ENCODE assay signal across 18 cellular contexts in genomic region chr17:41672153-41672552, GRCh38. TPM values are rescaled to one million over a fixed set of nuclear protein-coding genes. Genes with fewer than 3 reads are reported as not detected.
DNase-seq lines count a peak whose midpoint lies in the region; ATAC-seq and TF ChIP-seq lines count a peak whose summit lies in the region.
"Had no signal": no experiment of that assay in that cellular context is flagged by ENCODE, and none has a peak within 500 bp of the region (broad histone marks: within the 10 kb centered on the region; RNA-seq: fewer than 3 reads in every experiment).

No MANE protein-coding gene starts in this region.

- no peaks in the 10 kb centered on the region for H3K27me3 Mint-ChIP-seq in activated T-cell treated with anti-CD3 and anti-CD28 coated beads, Interleukin-2, amount 50 U/mL, for 4 hours (ENCODE audit: low read depth)
- no peaks in the 10 kb centered on the region for H3K27me3 Mint-ChIP-seq in Calu3 (ENCODE audit: unreplicated experiment)
- no peaks in the 10 kb centered on the region for H3K27me3 Mint-ChIP-seq in activated CD4-positive, alpha-beta memory T cell treated with anti-CD3 and anti-CD28 coated beads for 36 hours
- H3K27me3 Mint-ChIP-seq in dendritic cell treated with granulocyte-macrophage colony-stimulating factor and Interleukin-4, amounts not matched to agents 40 ng/mL and 50 ng/mL, for 4 days: no peaks in the 10 kb centered on the region
- H3K27me3 Mint-ChIP-seq: CD4-positive, CD25-positive, alpha-beta regulatory T cell had no signal

- no peaks in the 10 kb centered on the region for H3K36me3 ChIP-seq in ovary
- H3K36me3 ChIP-seq: MG63 had no signal

- 91 to 94% (median 91%) methylated on average over 7 of the region's 7 CpGs for WGBS in ovary, 3 donors

- BruUV-seq in Calu3 (replicated peaks; lab: Mats Ljungman, UMichigan): no TSS peak

- H3K27ac Mint-ChIP-seq in Calu3 (ENCODE audit: unreplicated experiment): peak overlapping the region; percentile 42
- H3K27ac Mint-ChIP-seq in activated CD4-positive, alpha-beta memory T cell treated with anti-CD3 and anti-CD28 coated beads for 36 hours: peak overlapping the region; percentile 78
- H3K27ac Mint-ChIP-seq in dendritic cell treated with granulocyte-macrophage colony-stimulating factor and Interleukin-4, amounts not matched to agents 40 ng/mL and 50 ng/mL, for 4 days: peak overlapping the region; percentile 88
- H3K27ac Mint-ChIP-seq: CD4-positive, CD25-positive, alpha-beta regulatory T cell had no signal

- no peak for TF ChIP-seq CTCF in Calu3 (IDR thresholded peaks at IDR 0.05; ENCODE audit: unreplicated experiment)
- no peak for TF ChIP-seq CTCF in ovary (IDR thresholded peaks at IDR 0.05)

- H3K9me3 ChIP-seq in ovary: no peaks in the 10 kb centered on the region
- H3K9me3 ChIP-seq: MG63 had no signal

- no peaks in the 10 kb centered on the region for H3K4me1 ChIP-seq in ovary (ENCODE audit: insufficient read depth)

- no peaks in the 10 kb centered on the region for H3K9me3 Mint-ChIP-seq in activated T-cell treated with anti-CD3 and anti-CD28 coated beads, Interleukin-2, amount 50 U/mL, for 4 hours
- no peaks in the 10 kb centered on the region for H3K9me3 Mint-ChIP-seq in Calu3 (ENCODE audit: low read depth, unreplicated experiment)
- H3K9me3 Mint-ChIP-seq in activated CD4-positive, alpha-beta memory T cell treated with anti-CD3 and anti-CD28 coated beads for 36 hours: no peaks in the 10 kb centered on the region
- H3K9me3 Mint-ChIP-seq in dendritic cell treated with granulocyte-macrophage colony-stimulating factor and Interleukin-4, amounts not matched to agents 40 ng/mL and 50 ng/mL, for 4 days: no peaks in the 10 kb centered on the region
- H3K9me3 Mint-ChIP-seq: CD4-positive, CD25-positive, alpha-beta regulatory T cell had no signal

- H3K27me3 ChIP-seq in ovary: no peaks in the 10 kb centered on the region
- H3K27me3 ChIP-seq: MG63 had no signal

- ATAC-seq in activated T-cell treated with anti-CD3 and anti-CD28 coated beads, Interleukin-2, amount 50 U/mL, for 4 hours: peak; percentile 67 to 68
- ATAC-seq in HG02870 (IDR thresholded peaks at IDR 0.05; ENCODE audit: unreplicated experiment): no peak
- ATAC-seq: HepG2, Panc1 had no signal

- no peak overlapping the region for H3K4me3 Mint-ChIP-seq in activated T-cell treated with anti-CD3 and anti-CD28 coated beads, Interleukin-2, amount 50 U/mL, for 4 hours
- no peak overlapping the region for H3K4me3 Mint-ChIP-seq in Calu3 (ENCODE audit: low read depth, unreplicated experiment)
- H3K4me3 Mint-ChIP-seq in activated CD4-positive, alpha-beta memory T cell treated with anti-CD3 and anti-CD28 coated beads for 36 hours: no peak overlapping the region
- H3K4me3 Mint-ChIP-seq in dendritic cell treated with granulocyte-macrophage colony-stimulating factor and Interleukin-4, amounts not matched to agents 40 ng/mL and 50 ng/mL, for 4 days: no peak overlapping the region

- intact Hi-C loops in Calu3 (cut with micrococcal nuclease; ENCODE audit: unreplicated experiment) (no loop called here), ovary (cut with DNase I) (no loop called here)
- intact Hi-C loops in activated CD4-positive, alpha-beta memory T cell treated with anti-CD3 and anti-CD28 coated beads for 36 hours (cut with micrococcal nuclease): no loop called here
- intact Hi-C loops in dendritic cell treated with granulocyte-macrophage colony-stimulating factor and Interleukin-4, amounts not matched to agents 40 ng/mL and 50 ng/mL, for 4 days (cut with micrococcal nuclease): no loop called here

- DNase-seq in activated T-cell treated with anti-CD3 and anti-CD28 coated beads, Interleukin-2, amount 50 U/mL, for 4 hours: no peak
- no peak for DNase-seq in activated T-cell treated with anti-CD3 and anti-CD28 coated beads, Interleukin-2, amount 50 U/mL, for 48 hours
- DNase-seq in Calu3 (no peak), amygdala (lab: John Stamatoyannopoulos, UW) (no peak), ovary (no peak)
- peak; percentile 58 for DNase-seq in activated CD4-positive, alpha-beta memory T cell treated with anti-CD3 and anti-CD28 coated beads for 36 hours
- DNase-seq: ACHN; CD4-positive, CD25-positive, alpha-beta regulatory T cell; H7; MG63; NCI-H1105; NCI-H1694 treated with DMSO at 0.1 percent for 48 hours; NCI-H345; NCI-H748 treated with DMSO at 0.1 percent for 48 hours had no signal

- CTCF ChIA-PET in Calu3 (lab: Charles Lee): interaction anchor here (0.6 kb wide), 2 partner anchors 14 to 1057 kb away, joined by 3 read pairs; no protein-coding TSS in a partner anchor
- CTCF ChIA-PET in activated CD4-positive, alpha-beta memory T cell treated with anti-CD3 and anti-CD28 coated beads for 36 hours (lab: Charles Lee): interaction anchor here (0.7 kb wide), 1 partner anchor 117 kb away, joined by 5 read pairs; no protein-coding TSS in a partner anchor

- no peak for TF ChIP-seq EP300 in ovary (IDR thresholded peaks at IDR 0.05)

- H3K4me3 ChIP-seq in ovary: no peak overlapping the region
- H3K4me3 ChIP-seq: MG63 had no signal

- H3K27ac ChIP-seq in ovary: no peak overlapping the region

- POLR2A ChIA-PET in activated CD4-positive, alpha-beta memory T cell treated with anti-CD3 and anti-CD28 coated beads for 36 hours (lab: Charles Lee): no interaction called here

- H3K36me3 Mint-ChIP-seq in activated T-cell treated with anti-CD3 and anti-CD28 coated beads, Interleukin-2, amount 50 U/mL, for 4 hours (ENCODE audit: insufficient read depth): no peaks in the 10 kb centered on the region
- H3K36me3 Mint-ChIP-seq in Calu3 (ENCODE audit: insufficient read depth, unreplicated experiment): peaks cover 23% of the 10 kb centered on the region
- no peaks in the 10 kb centered on the region for H3K36me3 Mint-ChIP-seq in activated CD4-positive, alpha-beta memory T cell treated with anti-CD3 and anti-CD28 coated beads for 36 hours
- H3K36me3 Mint-ChIP-seq in dendritic cell treated with granulocyte-macrophage colony-stimulating factor and Interleukin-4, amounts not matched to agents 40 ng/mL and 50 ng/mL, for 4 days (ENCODE audit: low read depth): no peaks in the 10 kb centered on the region
- H3K36me3 Mint-ChIP-seq: CD4-positive, CD25-positive, alpha-beta regulatory T cell had no signal

- peaks cover 49% of the 10 kb centered on the region for H3K4me1 Mint-ChIP-seq in activated T-cell treated with anti-CD3 and anti-CD28 coated beads, Interleukin-2, amount 50 U/mL, for 4 hours (ENCODE audit: low read depth)
- H3K4me1 Mint-ChIP-seq in Calu3 (ENCODE audit: low read depth, unreplicated experiment): peaks cover 57% of the 10 kb centered on the region
- peaks cover 59% of the 10 kb centered on the region for H3K4me1 Mint-ChIP-seq in activated CD4-positive, alpha-beta memory T cell treated with anti-CD3 and anti-CD28 coated beads for 36 hours (ENCODE audit: low read depth)
- peaks cover 75% of the 10 kb centered on the region for H3K4me1 Mint-ChIP-seq in dendritic cell treated with granulocyte-macrophage colony-stimulating factor and Interleukin-4, amounts not matched to agents 40 ng/mL and 50 ng/mL, for 4 days (ENCODE audit: low read depth)

- no peak for TF ChIP-seq POLR2A in ovary (IDR thresholded peaks at IDR 0.05)

RNA-seq across cellular contexts. Expression of gene EIF1, which starts 16.5 kb away (rescaled TPM):
- total RNA-seq in activated T-cell treated with anti-CD3 and anti-CD28 coated beads, Interleukin-2, amount 50 U/mL, for 4 hours: 1,000 to 10,000 TPM; 1,373 to 1,742 (median 1,506) TPM
- total RNA-seq in Calu3 (2022) (807 and 937 TPM in 2 replicates), ovary (1,000 to 10,000 TPM in 1 of 7 donors, 100 to 1,000 TPM in 6; 270 to 1,292 (median 813) TPM)
- 1,000 to 10,000 TPM; 1,052 to 1,072 TPM for total RNA-seq in activated CD4-positive, alpha-beta memory T cell treated with anti-CD3 and anti-CD28 coated beads for 36 hours
- 1,000 to 10,000 TPM in 1 of 2 donors, 100 to 1,000 TPM in 1; 641 to 1,340 TPM for polyA plus RNA-seq in ovary

RNA-seq across cellular contexts. Expression of gene GAST, which starts 40.0 kb away (rescaled TPM):
- total RNA-seq in activated T-cell treated with anti-CD3 and anti-CD28 coated beads, Interleukin-2, amount 50 U/mL, for 4 hours: not detected
- total RNA-seq in Calu3 (2022): not detected in 2 replicates
- total RNA-seq in activated CD4-positive, alpha-beta memory T cell treated with anti-CD3 and anti-CD28 coated beads for 36 hours: not detected
- not detected for total RNA-seq in ovary
- not detected for polyA plus RNA-seq in ovary
- total RNA-seq: CD4-positive, CD25-positive, alpha-beta regulatory T cell; H7 had no signal
- polyA plus RNA-seq: CD4-positive, CD25-positive, alpha-beta regulatory T cell had no signal

RNA-seq across cellular contexts. Expression of gene KRT17, which starts 47.8 kb away (rescaled TPM):
- not detected for total RNA-seq in activated T-cell treated with anti-CD3 and anti-CD28 coated beads, Interleukin-2, amount 50 U/mL, for 4 hours
- total RNA-seq in Calu3 (2022) (472 and 593 TPM in 2 replicates), ovary (10 to 100 TPM in 2 of 7 donors, 1 to 10 TPM in 1, under 1 TPM in 2, not detected in 2; 0.42 to 17.8 (median 2.7) TPM)
- total RNA-seq in activated CD4-positive, alpha-beta memory T cell treated with anti-CD3 and anti-CD28 coated beads for 36 hours: not detected
- polyA plus RNA-seq in ovary: under 1 TPM in 1 of 2 donors, not detected in 1; 0.29 TPM
- total RNA-seq: CD4-positive, CD25-positive, alpha-beta regulatory T cell; H7 had no signal
- polyA plus RNA-seq: CD4-positive, CD25-positive, alpha-beta regulatory T cell had no signal

RNA-seq across cellular contexts. Expression of gene KRT16, which starts 59.6 kb away (rescaled TPM):
- not detected for total RNA-seq in activated T-cell treated with anti-CD3 and anti-CD28 coated beads, Interleukin-2, amount 50 U/mL, for 4 hours
- total RNA-seq in Calu3 (2022): 3.8 and 4.2 TPM in 2 replicates
- total RNA-seq in activated CD4-positive, alpha-beta memory T cell treated with anti-CD3 and anti-CD28 coated beads for 36 hours: not detected
- total RNA-seq in ovary: 1 to 10 TPM in 1 of 7 donors, not detected in 6; 1.0 TPM
- polyA plus RNA-seq in ovary: not detected
- total RNA-seq: CD4-positive, CD25-positive, alpha-beta regulatory T cell; H7; HepG2 had no signal
- polyA plus RNA-seq: CD4-positive, CD25-positive, alpha-beta regulatory T cell; HepG2 had no signal

Comparison
In these comparisons a context has a peak if more than half of its experiments do, and no peak if none do; other contexts are left out.
1. RNA of gene KRT17, which starts 47.8 kb away (total RNA-seq): 472 to 593 TPM in Calu3; 0.42 to 17.8 TPM in ovary, not detected in activated CD4-positive, alpha-beta memory T cell treated with anti-CD3 and anti-CD28 coated beads for 36 hours and not detected in activated T-cell treated with anti-CD3 and anti-CD28 coated beads, Interleukin-2, amount 50 U/mL, for 4 hours; every median in the first group is over 10 times any median in the second.
2. Peak in every context shown above with its lines, with median percentiles within 50 percentile points of each other: H3K27ac Mint-ChIP-seq.